In the genomic region with DNA sequence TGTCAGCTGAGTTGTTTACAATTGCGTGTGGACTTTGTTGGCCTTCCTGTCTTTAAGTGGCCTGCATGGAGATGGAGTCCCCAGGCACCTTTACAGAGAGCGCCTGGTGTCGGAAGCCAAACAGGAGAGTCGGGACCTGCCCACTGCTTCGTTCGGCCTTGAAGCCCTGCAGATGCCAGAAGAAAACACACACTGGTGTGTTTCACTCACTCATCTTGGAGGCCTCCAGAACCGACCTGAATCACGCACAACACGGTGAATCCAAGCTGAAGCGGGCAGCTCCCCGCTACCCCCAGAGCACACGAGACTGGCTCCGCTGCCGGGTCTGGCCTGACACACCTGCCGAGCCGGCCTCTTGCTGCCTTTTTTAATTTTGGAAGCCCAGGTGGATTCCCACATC, we compare ENCODE assay signal across 21 cellular contexts.
"Had no signal": no experiment of that assay in that cellular context is flagged by ENCODE, and none has a peak within 500 bp of the region (broad histone marks: within the 10 kb centered on the region; RNA-seq: fewer than 3 reads in every experiment).

No MANE protein-coding gene starts in this region.

- DNase-seq: erythroblast; foreskin keratinocyte; head of caudate nucleus; left colon; mesendoderm; naive thymus-derived CD4-positive, alpha-beta T cell; occipital lobe; pancreas; psoas muscle; retina; right lobe of liver; stimulated activated CD4-positive, alpha-beta T cell treated with anti-CD3 and anti-CD28 coated beads, Interleukin-4, amount 100 ng/mL, for 1 hour; stimulated activated CD8-positive, alpha-beta memory T cell treated with anti-CD3 and anti-CD28 coated beads, Interleukin-4, amount 100 ng/mL, for 48 hours; stimulated activated naive CD8-positive, alpha-beta T cell treated with anti-CD3 and anti-CD28 coated beads, Interleukin-15, Interleukin-2, amounts not matched to agents 100 U/mL and 50 U/mL, for 24 hours; upper lobe of left lung; uterus had no signal

- H3K27me3 ChIP-seq: foreskin keratinocyte, hepatocyte, pancreas, right lobe of liver, suprapubic skin, upper lobe of left lung, uterus had no signal

- FAIRE-seq: endothelial cell of umbilical vein, pancreas had no signal

- ATAC-seq: foreskin keratinocyte; left colon; naive thymus-derived CD4-positive, alpha-beta T cell; pancreas; psoas muscle; right lobe of liver; stimulated activated effector memory CD8-positive, alpha-beta T cell treated with anti-CD3 and anti-CD28 coated beads, Interleukin-12 subunit alpha, Interleukin-12 subunit beta, amount 100 ng/mL, for 72 hours; stimulated activated naive CD8-positive, alpha-beta T cell treated with anti-CD3 and anti-CD28 coated beads, Interleukin-15, Interleukin-2, amounts not matched to agents 100 U/mL and 50 U/mL, for 24 hours had no signal

- H2AFZ ChIP-seq: hepatocyte had no signal

- H3K4me3 ChIP-seq: hepatocyte, pancreas, psoas muscle, right lobe of liver, suprapubic skin, tibial artery, upper lobe of left lung, uterus had no signal

- H3K36me3 ChIP-seq: pancreas, right lobe of liver, suprapubic skin, tibial artery, upper lobe of left lung, uterus had no signal

- H3K79me2 ChIP-seq: hepatocyte had no signal

- H3K27ac ChIP-seq: foreskin keratinocyte, hepatocyte, pancreas, psoas muscle, right lobe of liver, suprapubic skin, tibial artery, upper lobe of left lung, uterus had no signal

- H3K4me1 ChIP-seq: foreskin keratinocyte, pancreas, psoas muscle, right lobe of liver, tibial artery, upper lobe of left lung, uterus had no signal

- H3K4me2 ChIP-seq: hepatocyte had no signal

- H3K9me3 ChIP-seq: pancreas, psoas muscle, right lobe of liver, suprapubic skin, tibial artery, upper lobe of left lung, uterus had no signal
